In the genomic region with DNA sequence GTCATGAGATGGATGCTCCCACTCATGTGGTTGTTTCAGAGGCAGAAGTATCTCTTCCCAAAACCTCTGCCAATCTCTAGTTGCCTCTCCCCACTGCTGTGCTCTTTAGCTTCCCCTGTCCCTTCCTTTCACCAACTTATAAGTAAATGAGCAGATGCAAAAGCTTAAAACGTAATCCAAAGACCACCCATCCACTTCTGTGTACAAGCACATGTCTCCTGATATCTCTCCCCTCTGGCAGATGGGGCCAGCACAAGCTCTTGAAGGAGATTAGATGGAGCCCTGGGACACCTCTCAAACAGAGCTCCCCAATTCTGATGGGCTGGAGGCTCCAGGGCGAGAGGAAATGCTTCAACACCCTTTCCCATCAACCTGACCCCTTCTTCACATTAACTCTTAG, we compare ENCODE assay signal across 17 cellular contexts.
DNase-seq lines count a peak whose midpoint lies in the region; ATAC-seq and TF ChIP-seq lines count a peak whose summit lies in the region.
"Had no signal": no experiment of that assay in that cellular context is flagged by ENCODE, and none has a peak within 500 bp of the region (broad histone marks: within the 10 kb centered on the region; RNA-seq: fewer than 3 reads in every experiment).

No MANE protein-coding gene starts in this region.

- DNase-seq in GM23338 (ENCODE audit: low spot score) (no peak), NCI-H524 (lab: John Stamatoyannopoulos, UW) (peak; percentile 93 to 98), T-helper 17 cell (no peak), glutamatergic neuron (no peak), suprapubic skin (ENCODE audit: low spot score in 2 of 2) (no peak)
- DNase-seq: BE2C; CD8-positive, alpha-beta T cell; COR-L47; GDM1; GOT3; KBM-7 had no signal

- H3K9me3 ChIP-seq in T-helper 17 cell (ENCODE audit: control insufficient read depth, low read length, poor library complexity, severe bottlenecking): no peaks in the 10 kb centered on the region
- no peaks in the 10 kb centered on the region for H3K9me3 ChIP-seq in suprapubic skin
- H3K9me3 ChIP-seq: A549, BE2C, HAP-1 had no signal

- H3K27me3 ChIP-seq in GM23338 (ENCODE audit: insufficient read depth) (no peaks in the 10 kb centered on the region), suprapubic skin (no peaks in the 10 kb centered on the region)
- H3K27me3 ChIP-seq: BE2C had no signal

- H3K4me2 ChIP-seq in GM23338: 0 out of 2 replicates have a peak overlapping the region, but pooled peaks have one; percentile 38
- H3K4me2 ChIP-seq: A549 had no signal

- no peaks in the 10 kb centered on the region for H3K36me3 Mint-ChIP-seq in GM23338 (ENCODE audit: low read depth)
- H3K36me3 Mint-ChIP-seq in T-helper 17 cell (ENCODE audit: low read depth): peaks cover 2% of the 10 kb centered on the region
- no peaks in the 10 kb centered on the region for H3K36me3 Mint-ChIP-seq in glutamatergic neuron (ENCODE audit: unreplicated experiment)
- H3K36me3 Mint-ChIP-seq: CD8-positive, alpha-beta T cell had no signal

- no peak for ATAC-seq in GM23338
- no peak for ATAC-seq in T-helper 17 cell
- no peak for ATAC-seq in GM19035 (IDR thresholded peaks at IDR 0.05; ENCODE audit: unreplicated experiment)
- ATAC-seq in activated CD4-positive, CD25-positive, alpha-beta regulatory T cell treated with anti-CD3 and anti-CD28 coated beads, Interleukin-2, amount 50 U/mL, for 24 hours: no peak
- no peak for ATAC-seq in GM18870 (IDR thresholded peaks at IDR 0.05; ENCODE audit: unreplicated experiment)
- ATAC-seq: A549; CD8-positive, alpha-beta T cell had no signal

- H3K36me3 ChIP-seq in GM23338 (ENCODE audit: insufficient read depth) (no peaks in the 10 kb centered on the region), suprapubic skin (no peaks in the 10 kb centered on the region)
- H3K36me3 ChIP-seq: BE2C, HAP-1 had no signal

- H3K27me3 Mint-ChIP-seq in GM23338 (ENCODE audit: insufficient read depth, low read depth, poor library complexity) (peaks cover 2% of the 10 kb centered on the region), T-helper 17 cell (no peaks in the 10 kb centered on the region), glutamatergic neuron (ENCODE audit: unreplicated experiment) (peaks cover 7% of the 10 kb centered on the region)

- no peak overlapping the region for H3K4me3 ChIP-seq in GM23338
- H3K4me3 ChIP-seq in suprapubic skin: no peak overlapping the region
- H3K4me3 ChIP-seq: A549, HAP-1 had no signal

- H3K9me3 Mint-ChIP-seq in GM23338: no peaks in the 10 kb centered on the region
- peaks cover 8% of the 10 kb centered on the region for H3K9me3 Mint-ChIP-seq in glutamatergic neuron (ENCODE audit: unreplicated experiment)
- H3K9me3 Mint-ChIP-seq: CD8-positive, alpha-beta T cell had no signal

- H3K4me3 Mint-ChIP-seq in GM23338 (no peak overlapping the region), T-helper 17 cell (no peak overlapping the region), glutamatergic neuron (ENCODE audit: unreplicated experiment) (no peak overlapping the region)
- H3K4me3 Mint-ChIP-seq: CD8-positive, alpha-beta T cell had no signal

- H3K79me2 ChIP-seq in GM23338 (replicated peaks; ENCODE audit: insufficient read depth): peaks cover 97% of the 10 kb centered on the region

- no peak for TF ChIP-seq CTCF in GM23338 (conservative IDR thresholded peaks at IDR 0.05; ENCODE audit: low read depth in 2 of 2)
- TF ChIP-seq CTCF in glutamatergic neuron (IDR thresholded peaks at IDR 0.05; ENCODE audit: partially characterized antibody, unreplicated experiment): no peak
- TF ChIP-seq CTCF in suprapubic skin (IDR thresholded peaks at IDR 0.05): no peak

- H3K4me1 Mint-ChIP-seq in GM23338: peaks cover 60% of the 10 kb centered on the region
- peaks cover 39% of the 10 kb centered on the region for H3K4me1 Mint-ChIP-seq in T-helper 17 cell
- peaks cover 60% of the 10 kb centered on the region for H3K4me1 Mint-ChIP-seq in glutamatergic neuron (ENCODE audit: low read depth, unreplicated experiment)

- no peak overlapping the region for H2AFZ ChIP-seq in GM23338

- H3K4me1 ChIP-seq in GM23338 (ENCODE audit: insufficient read depth) (peaks cover 62% of the 10 kb centered on the region), suprapubic skin (peaks cover 3% of the 10 kb centered on the region)
- H3K4me1 ChIP-seq: BE2C had no signal

- TF ChIP-seq POLR2A in suprapubic skin (IDR thresholded peaks at IDR 0.05): no peak

- 100% methylated on average over 2 of the region's 2 CpGs for WGBS in suprapubic skin

- no peaks in the 10 kb centered on the region for H3F3A ChIP-seq in GM23338 (replicated peaks; ENCODE audit: low read depth)

- TF ChIP-seq EP300 in suprapubic skin (IDR thresholded peaks at IDR 0.05): no peak

- H3K9me2 ChIP-seq in GM23338 (ENCODE audit: insufficient read depth): no peaks in the 10 kb centered on the region

- peaks cover 40% of the 10 kb centered on the region for H4K20me1 ChIP-seq in GM23338 (replicated peaks; ENCODE audit: insufficient read depth)

- H3K27ac Mint-ChIP-seq in GM23338: no peak overlapping the region
- H3K27ac Mint-ChIP-seq in T-helper 17 cell: peak overlapping the region; percentile 1
- H3K27ac Mint-ChIP-seq in glutamatergic neuron (ENCODE audit: unreplicated experiment): peak overlapping the region; percentile 3
- H3K27ac Mint-ChIP-seq: CD8-positive, alpha-beta T cell had no signal

- H3K27ac ChIP-seq in GM23338 (ENCODE audit: low read depth) (no peak overlapping the region), suprapubic skin (no peak overlapping the region)
- H3K27ac ChIP-seq: A549, C4-2B had no signal

TF ChIP-seq in GM23338, 12 proteins besides CTCF, POLR2A, EP300 and RAD21 (continues in another document):
- no peak for TF ChIP-seq EZH2 (IDR thresholded peaks at IDR 0.05; ENCODE audit: low read depth, unreplicated experiment)
- TF ChIP-seq ZNF462 (CRISPR knock-in tag; IDR thresholded peaks at IDR 0.05): no peak
- TF ChIP-seq POLR2AphosphoS5 (IDR thresholded peaks at IDR 0.05; ENCODE audit: low read depth): no peak
- TF ChIP-seq ZNF331 (CRISPR knock-in tag; IDR thresholded peaks at IDR 0.05; ENCODE audit: low read depth): no peak

Comparison
In these comparisons a context has a peak if more than half of its experiments do, and no peak if none do; other contexts are left out.
1. DNase-seq: peak in NCI-H524 (2 of 2); none in GM23338 (single experiment), T-helper 17 cell (0 of 3), glutamatergic neuron (single experiment) and suprapubic skin (0 of 2).